In the genomic region with DNA sequence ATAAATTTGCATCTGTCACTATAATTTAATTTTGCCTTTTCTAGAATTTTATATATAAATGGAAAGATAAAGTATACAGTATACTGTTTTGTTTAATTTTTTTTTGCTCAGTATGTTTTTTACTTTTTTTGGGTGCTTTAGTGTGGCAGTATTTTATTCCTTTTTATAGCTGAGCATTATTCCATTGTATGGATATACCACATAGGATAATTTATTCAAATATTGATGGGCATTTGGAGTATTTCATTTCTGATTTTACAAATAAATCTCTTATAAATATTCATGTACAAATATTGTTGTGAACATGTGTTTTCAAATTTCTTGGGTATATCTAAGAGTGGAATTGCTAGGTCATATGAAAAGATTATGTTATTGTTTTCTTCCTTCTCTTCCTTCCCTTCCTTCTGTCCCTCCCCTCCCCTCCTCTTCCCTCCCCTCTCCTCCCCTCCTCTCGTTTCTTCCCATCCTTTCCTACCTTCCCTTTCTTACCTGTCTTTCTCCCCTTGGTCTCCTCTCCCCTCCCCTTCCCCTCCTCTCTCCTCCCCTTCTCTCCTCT, we compare ENCODE assay signal across 7 cellular contexts.
"Had no signal": no experiment of that assay in that cellular context is flagged by ENCODE, and none has a peak within 500 bp of the region (broad histone marks: within the 10 kb centered on the region; RNA-seq: fewer than 3 reads in every experiment).

No MANE protein-coding gene starts in this region.

- H2AFZ ChIP-seq: GM23338 had no signal

- ATAC-seq: GM23338 had no signal

- DNase-seq: H9, HCEC 1CT, KG1 had no signal

- H3K4me3 ChIP-seq: GM23338 had no signal

- FAIRE-seq: H1, H54, HTR-8/SVneo had no signal

- H3K4me2 ChIP-seq: GM23338 had no signal
